ENCODE assay signal across 35 cellular contexts in the genomic region with DNA sequence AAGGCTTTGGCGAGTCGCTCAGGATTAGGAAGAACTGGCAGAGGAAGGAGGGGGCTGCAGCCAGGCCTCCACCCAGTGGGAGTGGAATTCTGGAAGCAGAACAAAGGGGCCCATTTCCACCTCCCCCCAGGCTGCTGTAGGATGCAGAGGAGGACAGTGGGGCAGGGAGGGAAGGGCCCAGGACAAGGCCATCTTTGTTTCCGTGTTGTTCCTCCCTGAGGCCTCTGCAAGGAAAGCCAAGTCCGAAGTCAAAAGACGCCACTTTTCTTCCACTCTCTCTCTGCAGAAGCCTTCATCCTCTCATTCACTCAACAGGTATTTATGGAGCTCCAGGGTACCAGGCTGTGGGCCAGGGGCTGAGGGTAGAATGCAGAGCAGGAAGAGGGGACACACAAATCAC.
A peak's percentile ranks its signal among the peaks of the same experiment; 100 is the strongest.
DNase-seq lines count a peak whose midpoint lies in the region; ATAC-seq and TF ChIP-seq lines count a peak whose summit lies in the region.
"Had no signal": no experiment of that assay in that cellular context is flagged by ENCODE, and none has a peak within 500 bp of the region (broad histone marks: within the 10 kb centered on the region; RNA-seq: fewer than 3 reads in every experiment).

No MANE protein-coding gene starts in this region.

- intact Hi-C loops in left cardiac atrium (cut with DNase I) (no loop called here), esophagus muscularis mucosa (cut with DNase I) (no loop called here), esophagus squamous epithelium (cut with DNase I) (no loop called here)

- peak overlapping the region; percentile 94 for H3K27ac Mint-ChIP-seq in neural crest cell (ENCODE audit: unreplicated experiment)
- H3K27ac Mint-ChIP-seq: activated B cell treated with CpG ODN at 0.5 μM for 24 hours; activated CD4-positive, alpha-beta T cell treated with anti-CD3 and anti-CD28 coated beads, Interleukin-2, amount 10 ng/mL, durations not matched to agents 7 days and 5 days; activated naive CD4-positive, alpha-beta T cell treated with anti-CD3 and anti-CD28 coated beads, Interleukin-2, amount 50 U/mL, for 72 hours; HFFc6; immature natural killer cell; naive thymus-derived CD4-positive, alpha-beta T cell had no signal

- peaks cover 40% of the 10 kb centered on the region for H3K36me3 ChIP-seq in cardiac muscle cell
- no peaks in the 10 kb centered on the region for H3K36me3 ChIP-seq in esophagus muscularis mucosa
- peaks cover 0 to 10% (median 0%) of the 10 kb centered on the region in 3 donors for H3K36me3 ChIP-seq in esophagus squamous epithelium
- H3K36me3 ChIP-seq: colonic mucosa, MG63, upper lobe of left lung had no signal

- peak overlapping the region; percentile 70 for H3K27ac ChIP-seq in cardiac muscle cell
- H3K27ac ChIP-seq in esophagus muscularis mucosa (replicated peaks in 1 of 4), result peak overlapping the region; percentile 4 to 84 (median 18)
- H3K27ac ChIP-seq in esophagus squamous epithelium, result no peak overlapping the region
- H3K27ac ChIP-seq: colonic mucosa, GM23248, hepatocyte, SK-N-MC, upper lobe of left lung had no signal

- H3K4me1 ChIP-seq in cardiac muscle cell (ENCODE audit: low read depth), result peaks cover 25% of the 10 kb centered on the region
- peaks cover 30 to 45% (median 42%) of the 10 kb centered on the region in 4 donors for H3K4me1 ChIP-seq in esophagus muscularis mucosa
- H3K4me1 ChIP-seq in esophagus squamous epithelium, result peaks cover 0 to 23% (median 5%) of the 10 kb centered on the region in 3 donors
- H3K4me1 ChIP-seq: colonic mucosa had no signal

- H3K4me3 ChIP-seq in cardiac muscle cell (no peak overlapping the region), esophagus muscularis mucosa (no peak overlapping the region), esophagus squamous epithelium (no peak overlapping the region)
- H3K4me3 ChIP-seq: colonic mucosa, GM23248, hepatocyte, K562, MG63, SK-N-MC, upper lobe of left lung had no signal

- TF ChIP-seq POLR2A in esophagus muscularis mucosa (IDR thresholded peaks at IDR 0.05; ENCODE audit: low read depth) (no peak), esophagus squamous epithelium (IDR thresholded peaks at IDR 0.05) (no peak)

- H3K4me1 Mint-ChIP-seq in neural crest cell, result peaks cover 41% of the 10 kb centered on the region
- H3K4me1 Mint-ChIP-seq: activated B cell treated with CpG ODN at 0.5 μM for 24 hours; activated CD4-positive, alpha-beta T cell treated with anti-CD3 and anti-CD28 coated beads, Interleukin-2, amount 10 ng/mL, durations not matched to agents 7 days and 5 days; CD14-positive monocyte; immature natural killer cell; naive thymus-derived CD4-positive, alpha-beta T cell had no signal

- TF ChIP-seq EP300 in esophagus muscularis mucosa (IDR thresholded peaks at IDR 0.05), result no peak

- H3K4me3 Mint-ChIP-seq in neural crest cell, result peak overlapping the region; percentile 54
- H3K4me3 Mint-ChIP-seq: activated B cell treated with CpG ODN at 0.5 μM for 24 hours; activated CD4-positive, alpha-beta T cell treated with anti-CD3 and anti-CD28 coated beads, Interleukin-2, amount 10 ng/mL, durations not matched to agents 7 days and 5 days; CD14-positive monocyte; HFFc6; immature natural killer cell; naive thymus-derived CD4-positive, alpha-beta T cell had no signal

- 81% methylated on average over 5 of the region's 5 CpGs for WGBS in esophagus muscularis mucosa
- WGBS in esophagus squamous epithelium, 2 donors, result 81 to 86% methylated on average over 1 to 5 of the region's 5 CpGs

- H3K27me3 ChIP-seq in cardiac muscle cell (no peaks in the 10 kb centered on the region), esophagus muscularis mucosa (no peaks in the 10 kb centered on the region), esophagus squamous epithelium (no peaks in the 10 kb centered on the region)
- H3K27me3 ChIP-seq: colonic mucosa, hepatocyte, MG63, upper lobe of left lung had no signal

- H3K27me3 Mint-ChIP-seq in neural crest cell (ENCODE audit: low read depth), result no peaks in the 10 kb centered on the region
- H3K27me3 Mint-ChIP-seq: activated B cell treated with CpG ODN at 0.5 μM for 24 hours had no signal

- peaks cover 3% of the 10 kb centered on the region for H3K36me3 Mint-ChIP-seq in neural crest cell (ENCODE audit: low read depth)
- H3K36me3 Mint-ChIP-seq: activated naive CD4-positive, alpha-beta T cell treated with anti-CD3 and anti-CD28 coated beads, Interleukin-2, amount 50 U/mL, for 72 hours; CD14-positive monocyte; immature natural killer cell; naive thymus-derived CD4-positive, alpha-beta T cell had no signal

- no peak for TF ChIP-seq CTCF in cardiac muscle cell (IDR thresholded peaks at IDR 0.05; ENCODE audit: low read depth, low read length)
- TF ChIP-seq CTCF in esophagus muscularis mucosa (IDR thresholded peaks at IDR 0.05), result no peak
- TF ChIP-seq CTCF in neural crest cell (conservative IDR thresholded peaks at IDR 0.05), result no peak
- no peak for TF ChIP-seq CTCF in esophagus squamous epithelium (IDR thresholded peaks at IDR 0.05)

- peaks cover 4% of the 10 kb centered on the region for H3K9me3 Mint-ChIP-seq in neural crest cell
- H3K9me3 Mint-ChIP-seq: activated B cell treated with CpG ODN at 0.5 μM for 24 hours; activated CD4-positive, alpha-beta T cell treated with anti-CD3 and anti-CD28 coated beads, Interleukin-2, amount 10 ng/mL, durations not matched to agents 7 days and 5 days; activated naive CD4-positive, alpha-beta T cell treated with anti-CD3 and anti-CD28 coated beads, Interleukin-2, amount 50 U/mL, for 72 hours; HFFc6; immature natural killer cell had no signal

- no peaks in the 10 kb centered on the region for H3K9me3 ChIP-seq in cardiac muscle cell (ENCODE audit: low read depth)
- no peaks in the 10 kb centered on the region for H3K9me3 ChIP-seq in esophagus muscularis mucosa
- H3K9me3 ChIP-seq in esophagus squamous epithelium, result no peaks in the 10 kb centered on the region
- H3K9me3 ChIP-seq: colonic mucosa, MG63, upper lobe of left lung had no signal

- ATAC-seq in left cardiac atrium, result no peak
- no peak for ATAC-seq in GM21390 (IDR thresholded peaks at IDR 0.05; ENCODE audit: unreplicated experiment)
- ATAC-seq in GM18498 (IDR thresholded peaks at IDR 0.05; ENCODE audit: unreplicated experiment), result no peak
- ATAC-seq: activated naive CD4-positive, alpha-beta T cell treated with anti-CD3 and anti-CD28 coated beads, Interleukin-2, amount 50 U/mL, for 72 hours; K562; naive thymus-derived CD4-positive, alpha-beta T cell had no signal

- DNase-seq in cardiac muscle cell (ENCODE audit: low read depth in 1 of 2, low spot score in 1 of 2) (no peak), left cardiac atrium (no peak), esophagus muscularis mucosa (ENCODE audit: extremely low spot score) (no peak), neural crest cell (ENCODE audit: low read depth, low spot score) (peak; percentile 42), T1000 (lab: John Stamatoyannopoulos, UW) (no peak), esophagus squamous epithelium (lab: John Stamatoyannopoulos, UW) (no peak)
- DNase-seq: 8988T; activated B cell treated with CpG ODN at 0.5 μM for 24 hours; activated CD4-positive, alpha-beta T cell treated with anti-CD3 and anti-CD28 coated beads, Interleukin-2, amount 10 ng/mL, durations not matched to agents 7 days and 5 days; activated effector memory CD4-positive, alpha-beta T cell treated with Interleukin-2 at 50 U/mL for 16 hours; activated T-cell treated with anti-CD3 and anti-CD28 coated beads, Interleukin-2, amount 50 U/mL, for 1 hour; colonic mucosa; DMS79; effector memory CD4-positive, alpha-beta T cell; erythroblast; GF-D8; GM23248; HFFc6; immature natural killer cell; MG63; naive thymus-derived CD4-positive, alpha-beta T cell; NCI-H1930; NCI-H510A treated with DMSO at 0.1 percent for 48 hours; occipital lobe; OCI-M1; stimulated activated CD4-positive, alpha-beta T cell treated with anti-CD3 and anti-CD28 coated beads, Interleukin-4, amount 100 ng/mL, for 24 hours; T-helper 1 cell; upper lobe of left lung had no signal

Comparison
In these comparisons a context has a peak if more than half of its experiments do, and no peak if none do; other contexts are left out.
1. H3K27ac ChIP-seq: peak in cardiac muscle cell (single experiment) and esophagus muscularis mucosa (4 of 4); none in esophagus squamous epithelium (0 of 4).